ENCODE assay signal across 13 cellular contexts in genomic region chr9:114590328-114590727, GRCh38. TPM values are rescaled to one million over a fixed set of nuclear protein-coding genes. Genes with fewer than 3 reads are reported as not detected.
DNase-seq lines count a peak whose midpoint lies in the region; ATAC-seq and TF ChIP-seq lines count a peak whose summit lies in the region.
"Had no signal": no experiment of that assay in that cellular context is flagged by ENCODE, and none has a peak within 500 bp of the region (broad histone marks: within the 10 kb centered on the region; RNA-seq: fewer than 3 reads in every experiment).

No MANE protein-coding gene starts in this region.

- no peak overlapping the region for H3K9ac ChIP-seq in neural cell (ENCODE audit: low read length)
- H3K9ac ChIP-seq: parathyroid adenoma had no signal

- H2AFZ ChIP-seq in GM23338 (no peak overlapping the region), neural cell (ENCODE audit: low read depth, low read length) (no peak overlapping the region)
- H2AFZ ChIP-seq: parathyroid adenoma had no signal

- H3K4me1 ChIP-seq in CD4-positive, CD25-positive, alpha-beta regulatory T cell (ENCODE audit: control insufficient read depth, insufficient read depth, low read length, poor library complexity, severe bottlenecking): peaks cover 66% of the 10 kb centered on the region
- peaks cover 21% of the 10 kb centered on the region for H3K4me1 ChIP-seq in GM23338 (ENCODE audit: insufficient read depth)

- ATAC-seq in CD4-positive, CD25-positive, alpha-beta regulatory T cell (ENCODE audit: low read depth in 2 of 2): no peak
- ATAC-seq in GM23338: no peak
- no peak for ATAC-seq in GM19023 (IDR thresholded peaks at IDR 0.05; ENCODE audit: unreplicated experiment)
- ATAC-seq: GM12878, T-helper 17 cell had no signal

- TF ChIP-seq EP300 in neural cell (conservative IDR thresholded peaks at IDR 0.05; ENCODE audit: poor library complexity, severe bottlenecking): no peak

- H4K20me1 ChIP-seq in GM23338 (replicated peaks; ENCODE audit: insufficient read depth) (peaks cover 58% of the 10 kb centered on the region), neural cell (ENCODE audit: insufficient read depth) (no peaks in the 10 kb centered on the region)

- no peaks in the 10 kb centered on the region for H3K27me3 ChIP-seq in CD4-positive, CD25-positive, alpha-beta regulatory T cell (ENCODE audit: control insufficient read depth, insufficient read depth, low read length)
- no peaks in the 10 kb centered on the region for H3K27me3 ChIP-seq in GM23338 (ENCODE audit: insufficient read depth)
- no peaks in the 10 kb centered on the region for H3K27me3 ChIP-seq in neural cell (ENCODE audit: insufficient read depth, low read depth, low read length)

- H3K36me3 Mint-ChIP-seq in CD4-positive, CD25-positive, alpha-beta regulatory T cell: peaks cover 39% of the 10 kb centered on the region
- H3K36me3 Mint-ChIP-seq in GM23338 (ENCODE audit: low read depth): peaks cover 59% of the 10 kb centered on the region
- H3K36me3 Mint-ChIP-seq in activated T-helper 1 cell treated with anti-CD3 and anti-CD28 coated beads, Interleukin-12 subunit alpha, Interleukin-12 subunit beta, Interleukin-2, Interleukin-4 antibody, amounts not matched to agents 30 ng/mL and 10 ng/mL and 1 ng/mL, durations not matched to agents 14 hours and 24 hours and 36 hours (ENCODE audit: low read depth): peaks cover 33% of the 10 kb centered on the region

- peak overlapping the region; percentile 87 to 100 (median 96) for H3K4me3 Mint-ChIP-seq in CD4-positive, CD25-positive, alpha-beta regulatory T cell
- H3K4me3 Mint-ChIP-seq in GM23338: peak overlapping the region; percentile 21; the same call in 1 of the 3 replicates
- H3K4me3 Mint-ChIP-seq in activated T-helper 1 cell treated with anti-CD3 and anti-CD28 coated beads, Interleukin-12 subunit alpha, Interleukin-12 subunit beta, Interleukin-2, Interleukin-4 antibody, amounts not matched to agents 30 ng/mL and 10 ng/mL and 1 ng/mL, durations not matched to agents 14 hours and 24 hours and 36 hours: no peak overlapping the region

- peaks cover 28% of the 10 kb centered on the region for H3K36me3 ChIP-seq in CD4-positive, CD25-positive, alpha-beta regulatory T cell (ENCODE audit: control insufficient read depth, insufficient read depth, low read length)
- H3K36me3 ChIP-seq in GM23338 (ENCODE audit: insufficient read depth) (peaks cover 23% of the 10 kb centered on the region), neural cell (ENCODE audit: insufficient read depth, low read length) (no peaks in the 10 kb centered on the region)

- intact Hi-C loops in activated T-helper 1 cell treated with anti-CD3 and anti-CD28 coated beads, Interleukin-12 subunit alpha, Interleukin-12 subunit beta, Interleukin-2, Interleukin-4 antibody, amounts not matched to agents 30 ng/mL and 10 ng/mL and 1 ng/mL, durations not matched to agents 14 hours and 24 hours and 36 hours (cut with micrococcal nuclease): no loop called here

- H3K9me2 ChIP-seq in GM23338 (ENCODE audit: insufficient read depth) (no peaks in the 10 kb centered on the region), neural cell (ENCODE audit: insufficient read depth, low read length) (no peaks in the 10 kb centered on the region)

- H3K27ac Mint-ChIP-seq in CD4-positive, CD25-positive, alpha-beta regulatory T cell: peak overlapping the region; percentile 14 to 92 (median 76)
- H3K27ac Mint-ChIP-seq in GM23338: no peak overlapping the region
- peak overlapping the region; percentile 45 for H3K27ac Mint-ChIP-seq in activated T-helper 1 cell treated with anti-CD3 and anti-CD28 coated beads, Interleukin-12 subunit alpha, Interleukin-12 subunit beta, Interleukin-2, Interleukin-4 antibody, amounts not matched to agents 30 ng/mL and 10 ng/mL and 1 ng/mL, durations not matched to agents 14 hours and 24 hours and 36 hours

- H3K4me2 ChIP-seq in GM23338 (no peak overlapping the region), neural cell (ENCODE audit: low read length) (no peak overlapping the region)

- peaks cover 29 to 78% (median 54%) of the 10 kb centered on the region in 4 donors for H3K4me1 Mint-ChIP-seq in CD4-positive, CD25-positive, alpha-beta regulatory T cell
- peaks cover 32% of the 10 kb centered on the region for H3K4me1 Mint-ChIP-seq in GM23338
- H3K4me1 Mint-ChIP-seq in activated T-helper 1 cell treated with anti-CD3 and anti-CD28 coated beads, Interleukin-12 subunit alpha, Interleukin-12 subunit beta, Interleukin-2, Interleukin-4 antibody, amounts not matched to agents 30 ng/mL and 10 ng/mL and 1 ng/mL, durations not matched to agents 14 hours and 24 hours and 36 hours (ENCODE audit: low read depth): peaks cover 59% of the 10 kb centered on the region

- no peaks in the 10 kb centered on the region for H3K9me3 ChIP-seq in CD4-positive, CD25-positive, alpha-beta regulatory T cell (ENCODE audit: control insufficient read depth in 2 of 2, low read length in 2 of 2)
- no peaks in the 10 kb centered on the region for H3K9me3 ChIP-seq in neural cell (ENCODE audit: low read length)
- H3K9me3 ChIP-seq: thoracic aorta had no signal

- H3K27ac ChIP-seq in CD4-positive, CD25-positive, alpha-beta regulatory T cell (ENCODE audit: insufficient read depth, low read length, poor library complexity, severe bottlenecking): peak overlapping the region; percentile 83
- H3K27ac ChIP-seq in GM23338 (ENCODE audit: low read depth) (0 out of 2 replicates have a peak overlapping the region, but pooled peaks have one; percentile 36), neural cell (ENCODE audit: low read length) (no peak overlapping the region)
- H3K27ac ChIP-seq: parathyroid adenoma, thoracic aorta had no signal

- DNase-seq in CD4-positive, CD25-positive, alpha-beta regulatory T cell: no peak
- no peak for DNase-seq in GM23338 (ENCODE audit: low spot score)
- no peak for DNase-seq in activated T-helper 1 cell treated with anti-CD3 and anti-CD28 coated beads, Interleukin-12 subunit alpha, Interleukin-12 subunit beta, Interleukin-2, Interleukin-4 antibody, amounts not matched to agents 30 ng/mL and 10 ng/mL and 1 ng/mL, durations not matched to agents 14 hours and 24 hours and 36 hours (ENCODE audit: low spot score)
- DNase-seq in NCI-H2081 treated with DMSO at 0.1 percent for 48 hours (lab: John Stamatoyannopoulos, UW): no peak
- DNase-seq in foreskin melanocyte: no peak
- DNase-seq: EL, NCI-H2029 treated with DMSO at 0.1 percent for 48 hours, T-helper 17 cell had no signal

- H3K4me3 ChIP-seq in CD4-positive, CD25-positive, alpha-beta regulatory T cell (ENCODE audit: low read depth, low read length): peak overlapping the region; percentile 100
- H3K4me3 ChIP-seq in GM23338 (no peak overlapping the region), neural cell (ENCODE audit: low read length) (peak overlapping the region; percentile 81)

- H3K79me2 ChIP-seq in GM23338 (replicated peaks; ENCODE audit: insufficient read depth): peaks cover 78% of the 10 kb centered on the region
- H3K79me2 ChIP-seq in neural cell (replicated peaks; ENCODE audit: insufficient read depth, low read length): peaks cover 68% of the 10 kb centered on the region

- H3K9me3 Mint-ChIP-seq in CD4-positive, CD25-positive, alpha-beta regulatory T cell: no peaks in the 10 kb centered on the region
- no peaks in the 10 kb centered on the region; the same call in 2 of the 3 replicates for H3K9me3 Mint-ChIP-seq in GM23338
- no peaks in the 10 kb centered on the region for H3K9me3 Mint-ChIP-seq in activated T-helper 1 cell treated with anti-CD3 and anti-CD28 coated beads, Interleukin-12 subunit alpha, Interleukin-12 subunit beta, Interleukin-2, Interleukin-4 antibody, amounts not matched to agents 30 ng/mL and 10 ng/mL and 1 ng/mL, durations not matched to agents 14 hours and 24 hours and 36 hours

- no peak for TF ChIP-seq RAD21 in neural cell (conservative IDR thresholded peaks at IDR 0.05)

- H3K27me3 Mint-ChIP-seq in CD4-positive, CD25-positive, alpha-beta regulatory T cell: peaks cover 9% of the 10 kb centered on the region
- H3K27me3 Mint-ChIP-seq in GM23338 (ENCODE audit: insufficient read depth, low read depth, poor library complexity): peaks cover 6% of the 10 kb centered on the region
- peaks cover 6% of the 10 kb centered on the region for H3K27me3 Mint-ChIP-seq in activated T-helper 1 cell treated with anti-CD3 and anti-CD28 coated beads, Interleukin-12 subunit alpha, Interleukin-12 subunit beta, Interleukin-2, Interleukin-4 antibody, amounts not matched to agents 30 ng/mL and 10 ng/mL and 1 ng/mL, durations not matched to agents 14 hours and 24 hours and 36 hours (ENCODE audit: insufficient read depth)
- H3K27me3 Mint-ChIP-seq: T-helper 17 cell had no signal

- TF ChIP-seq CTCF in GM23338 (conservative IDR thresholded peaks at IDR 0.05; ENCODE audit: low read depth in 2 of 2): no peak
- TF ChIP-seq CTCF in neural cell (IDR thresholded peaks at IDR 0.05; ENCODE audit: poor library complexity, severe bottlenecking): no peak

- H3F3A ChIP-seq in GM23338 (replicated peaks; ENCODE audit: low read depth) (peaks cover 6% of the 10 kb centered on the region; the same call in 1 of the 2 replicates), neural cell (ENCODE audit: insufficient read depth, low read length, poor library complexity, severe bottlenecking) (no peaks in the 10 kb centered on the region)

TF ChIP-seq in GM23338, 12 proteins besides CTCF, POLR2A, EP300 and RAD21 (continues in another document):
- no peak for TF ChIP-seq EZH2phosphoT487 (IDR thresholded peaks at IDR 0.05; ENCODE audit: unreplicated experiment)

TF ChIP-seq in neural cell, 6 proteins besides CTCF, POLR2A, EP300 and RAD21 (continues in another document):
- TF ChIP-seq TAF1 (IDR thresholded peaks at IDR 0.05; ENCODE audit: low read depth): no peak
- TF ChIP-seq SMC3 (conservative IDR thresholded peaks at IDR 0.05; ENCODE audit: poor library complexity): no peak

RNA-seq across cellular contexts. Expression of gene ATP6V1G1, which starts 2.8 kb away (rescaled TPM):
- 111 TPM for total RNA-seq in CD4-positive, CD25-positive, alpha-beta regulatory T cell
- 100 to 1,000 TPM; 313 to 357 (median 335) TPM for polyA plus RNA-seq in CD4-positive, CD25-positive, alpha-beta regulatory T cell
- 166 and 179 TPM in 2 replicates for total RNA-seq in GM23338 (2014; rRNA removed; shearing (Covaris generic))
- 494 and 509 TPM in 2 replicates for polyA plus RNA-seq in GM23338 (2016; fragmentation: Nextera tagmentation; extraction: Ambion mirVana)
- 57.2 and 61.0 TPM in 2 replicates for total RNA-seq in activated T-helper 1 cell treated with anti-CD3 and anti-CD28 coated beads, Interleukin-12 subunit alpha, Interleukin-12 subunit beta, Interleukin-2, Interleukin-4 antibody, amounts not matched to agents 30 ng/mL and 10 ng/mL and 1 ng/mL, durations not matched to agents 14 hours and 24 hours and 36 hours
- 699 and 802 TPM in 2 replicates for polyA plus RNA-seq in neural cell
- 262 and 287 TPM in 2 replicates for polyA minus RNA-seq in neural cell

RNA-seq across cellular contexts. Expression of gene TMEM268, which starts 20.8 kb away (rescaled TPM):
- total RNA-seq in CD4-positive, CD25-positive, alpha-beta regulatory T cell: 10.7 TPM
- 10 to 100 TPM in 1 of 4 donors, 1 to 10 TPM in 3; 6.5 to 10.1 (median 8.0) TPM for polyA plus RNA-seq in CD4-positive, CD25-positive, alpha-beta regulatory T cell
- total RNA-seq in GM23338 (2014; rRNA removed; shearing (Covaris generic)): 10.0 and 13.6 TPM in 2 replicates
- polyA plus RNA-seq in GM23338 (2016; fragmentation: Nextera tagmentation; extraction: Ambion mirVana) (2.1 and 2.8 TPM in 2 replicates), neural cell (8.5 TPM in 2 replicates)
- total RNA-seq in activated T-helper 1 cell treated with anti-CD3 and anti-CD28 coated beads, Interleukin-12 subunit alpha, Interleukin-12 subunit beta, Interleukin-2, Interleukin-4 antibody, amounts not matched to agents 30 ng/mL and 10 ng/mL and 1 ng/mL, durations not matched to agents 14 hours and 24 hours and 36 hours: 23.5 and 26.4 TPM in 2 replicates
- polyA minus RNA-seq in neural cell: 14.9 and 15.0 TPM in 2 replicates
